Comparison of ENCODE assay signal across 30 cellular contexts in genomic region chr15:68763063-68763462, GRCh38.
"Had no signal": no experiment of that assay in that cellular context is flagged by ENCODE, and none has a peak within 500 bp of the region (broad histone marks: within the 10 kb centered on the region; RNA-seq: fewer than 3 reads in every experiment).

No MANE protein-coding gene starts in this region.

- H3K4me3 Mint-ChIP-seq: activated CD4-positive, alpha-beta memory T cell treated with anti-CD3 and anti-CD28 coated beads, Interleukin-2, amount 10 ng/mL, durations not matched to agents 7 days and 5 days; activated CD4-positive, alpha-beta T cell treated with anti-CD3 and anti-CD28 coated beads, Interleukin-2, amount 10 ng/mL, durations not matched to agents 7 days and 5 days; activated naive CD4-positive, alpha-beta T cell treated with anti-CD3 and anti-CD28 coated beads, Interleukin-2, amount 10 ng/mL, durations not matched to agents 7 days and 5 days; activated naive CD8-positive, alpha-beta T cell treated with anti-CD3 and anti-CD28 coated beads, Interleukin-2, amount 10 ng/mL, durations not matched to agents 7 days and 5 days; activated T-cell treated with anti-CD3 and anti-CD28 coated beads, Interleukin-2, amount 50 U/mL, for 24 hours; activated T-cell treated with anti-CD3 and anti-CD28 coated beads, Interleukin-2, amount 50 U/mL, for 72 hours; brain; WTC11 had no signal

- H3K36me3 Mint-ChIP-seq: activated naive CD4-positive, alpha-beta T cell treated with anti-CD3 and anti-CD28 coated beads, Interleukin-2, amount 10 ng/mL, durations not matched to agents 7 days and 5 days; activated naive CD4-positive, alpha-beta T cell treated with anti-CD3 and anti-CD28 coated beads, Interleukin-2, amount 50 U/mL, for 72 hours; activated naive CD8-positive, alpha-beta T cell treated with anti-CD3 and anti-CD28 coated beads, Interleukin-2, amount 10 ng/mL, durations not matched to agents 7 days and 5 days; brain; WTC11 had no signal

- H3K4me1 Mint-ChIP-seq: activated CD4-positive, alpha-beta memory T cell treated with anti-CD3 and anti-CD28 coated beads, Interleukin-2, amount 10 ng/mL, durations not matched to agents 7 days and 5 days; activated CD4-positive, alpha-beta T cell treated with anti-CD3 and anti-CD28 coated beads, Interleukin-2, amount 10 ng/mL, durations not matched to agents 7 days and 5 days; activated naive CD4-positive, alpha-beta T cell treated with anti-CD3 and anti-CD28 coated beads, Interleukin-2, amount 10 ng/mL, durations not matched to agents 7 days and 5 days; activated naive CD8-positive, alpha-beta T cell treated with anti-CD3 and anti-CD28 coated beads, Interleukin-2, amount 10 ng/mL, durations not matched to agents 7 days and 5 days; WTC11 had no signal

- H3K36me3 ChIP-seq: ascending aorta, breast epithelium, cardiac muscle cell, colonic mucosa, gastroesophageal sphincter, heart right ventricle had no signal

- H3K4me1 ChIP-seq: ascending aorta, breast epithelium, colonic mucosa, gastroesophageal sphincter had no signal

- H3K27ac Mint-ChIP-seq: activated CD4-positive, alpha-beta memory T cell treated with anti-CD3 and anti-CD28 coated beads, Interleukin-2, amount 10 ng/mL, durations not matched to agents 7 days and 5 days; activated CD4-positive, alpha-beta T cell treated with anti-CD3 and anti-CD28 coated beads, Interleukin-2, amount 10 ng/mL, durations not matched to agents 7 days and 5 days; activated naive CD4-positive, alpha-beta T cell treated with anti-CD3 and anti-CD28 coated beads, Interleukin-2, amount 10 ng/mL, durations not matched to agents 7 days and 5 days; activated naive CD4-positive, alpha-beta T cell treated with anti-CD3 and anti-CD28 coated beads, Interleukin-2, amount 50 U/mL, for 72 hours; activated naive CD8-positive, alpha-beta T cell treated with anti-CD3 and anti-CD28 coated beads, Interleukin-2, amount 10 ng/mL, durations not matched to agents 7 days and 5 days; activated T-cell treated with anti-CD3 and anti-CD28 coated beads, Interleukin-2, amount 50 U/mL, for 24 hours; activated T-cell treated with anti-CD3 and anti-CD28 coated beads, Interleukin-2, amount 50 U/mL, for 72 hours; brain; WTC11 had no signal

- ATAC-seq: activated naive CD4-positive, alpha-beta T cell treated with anti-CD3 and anti-CD28 coated beads, Interleukin-2, amount 50 U/mL, for 72 hours; activated T-cell treated with anti-CD3 and anti-CD28 coated beads, Interleukin-2, amount 50 U/mL, for 72 hours; esophagus mucosa; gastroesophageal sphincter; heart right ventricle; WTC11 had no signal

- H3K27ac ChIP-seq: ascending aorta, breast epithelium, cardiac muscle cell, colonic mucosa, gastroesophageal sphincter, heart right ventricle, VCaP had no signal

- H3K9me3 ChIP-seq: ascending aorta, breast epithelium, colonic mucosa, gastroesophageal sphincter, heart right ventricle had no signal

- H3K4me3 ChIP-seq: ascending aorta, breast epithelium, cardiac muscle cell, colonic mucosa, gastroesophageal sphincter, heart right ventricle had no signal

- DNase-seq: activated CD4-positive, alpha-beta memory T cell treated with anti-CD3 and anti-CD28 coated beads, Interleukin-2, amount 10 ng/mL, durations not matched to agents 7 days and 5 days; activated CD4-positive, alpha-beta T cell treated with anti-CD3 and anti-CD28 coated beads for 1 hour; activated CD4-positive, alpha-beta T cell treated with anti-CD3 and anti-CD28 coated beads for 4 hours; activated CD4-positive, alpha-beta T cell treated with anti-CD3 and anti-CD28 coated beads, Interleukin-2, amount 10 ng/mL, durations not matched to agents 7 days and 5 days; activated CD4-positive, alpha-beta T cell treated with anti-CD3 and anti-CD28 coated beads, Interleukin-2, amount 50 U/mL, for 4 hours; activated CD8-positive, alpha-beta memory T cell treated with anti-CD3 and anti-CD28 coated beads, Interleukin-2, amount 50 U/mL, for 48 hours; activated gamma-delta T cell; activated naive CD4-positive, alpha-beta T cell; activated naive CD4-positive, alpha-beta T cell treated with anti-CD3 and anti-CD28 coated beads, Interleukin-2, amount 10 ng/mL, durations not matched to agents 7 days and 5 days; activated naive CD8-positive, alpha-beta T cell treated with anti-CD3 and anti-CD28 coated beads, Interleukin-2, amount 10 ng/mL, durations not matched to agents 7 days and 5 days; activated T-cell treated with anti-CD3 and anti-CD28 coated beads for 4 hours; activated T-cell treated with anti-CD3 and anti-CD28 coated beads, Interleukin-2, amount 50 U/mL, for 24 hours; activated T-cell treated with anti-CD3 and anti-CD28 coated beads, Interleukin-2, amount 50 U/mL, for 72 hours; central memory CD4-positive, alpha-beta T cell; cerebellar nuclear complex; colonic mucosa; effector CD8-positive, alpha-beta T cell; foreskin melanocyte; heart right ventricle; T-helper 2 cell had no signal

- H3K27me3 ChIP-seq: ascending aorta, breast epithelium, cardiac muscle cell, colonic mucosa, heart right ventricle had no signal

- H3K9me3 Mint-ChIP-seq: activated CD4-positive, alpha-beta memory T cell treated with anti-CD3 and anti-CD28 coated beads, Interleukin-2, amount 10 ng/mL, durations not matched to agents 7 days and 5 days; activated CD4-positive, alpha-beta T cell treated with anti-CD3 and anti-CD28 coated beads, Interleukin-2, amount 10 ng/mL, durations not matched to agents 7 days and 5 days; activated naive CD4-positive, alpha-beta T cell treated with anti-CD3 and anti-CD28 coated beads, Interleukin-2, amount 10 ng/mL, durations not matched to agents 7 days and 5 days; activated naive CD4-positive, alpha-beta T cell treated with anti-CD3 and anti-CD28 coated beads, Interleukin-2, amount 50 U/mL, for 72 hours; activated naive CD8-positive, alpha-beta T cell treated with anti-CD3 and anti-CD28 coated beads, Interleukin-2, amount 10 ng/mL, durations not matched to agents 7 days and 5 days; activated T-cell treated with anti-CD3 and anti-CD28 coated beads, Interleukin-2, amount 50 U/mL, for 24 hours; activated T-cell treated with anti-CD3 and anti-CD28 coated beads, Interleukin-2, amount 50 U/mL, for 72 hours; brain; WTC11 had no signal

- FAIRE-seq: endometrium had no signal
